Comparison of ENCODE assay signal across 8 cellular contexts in the genomic region with DNA sequence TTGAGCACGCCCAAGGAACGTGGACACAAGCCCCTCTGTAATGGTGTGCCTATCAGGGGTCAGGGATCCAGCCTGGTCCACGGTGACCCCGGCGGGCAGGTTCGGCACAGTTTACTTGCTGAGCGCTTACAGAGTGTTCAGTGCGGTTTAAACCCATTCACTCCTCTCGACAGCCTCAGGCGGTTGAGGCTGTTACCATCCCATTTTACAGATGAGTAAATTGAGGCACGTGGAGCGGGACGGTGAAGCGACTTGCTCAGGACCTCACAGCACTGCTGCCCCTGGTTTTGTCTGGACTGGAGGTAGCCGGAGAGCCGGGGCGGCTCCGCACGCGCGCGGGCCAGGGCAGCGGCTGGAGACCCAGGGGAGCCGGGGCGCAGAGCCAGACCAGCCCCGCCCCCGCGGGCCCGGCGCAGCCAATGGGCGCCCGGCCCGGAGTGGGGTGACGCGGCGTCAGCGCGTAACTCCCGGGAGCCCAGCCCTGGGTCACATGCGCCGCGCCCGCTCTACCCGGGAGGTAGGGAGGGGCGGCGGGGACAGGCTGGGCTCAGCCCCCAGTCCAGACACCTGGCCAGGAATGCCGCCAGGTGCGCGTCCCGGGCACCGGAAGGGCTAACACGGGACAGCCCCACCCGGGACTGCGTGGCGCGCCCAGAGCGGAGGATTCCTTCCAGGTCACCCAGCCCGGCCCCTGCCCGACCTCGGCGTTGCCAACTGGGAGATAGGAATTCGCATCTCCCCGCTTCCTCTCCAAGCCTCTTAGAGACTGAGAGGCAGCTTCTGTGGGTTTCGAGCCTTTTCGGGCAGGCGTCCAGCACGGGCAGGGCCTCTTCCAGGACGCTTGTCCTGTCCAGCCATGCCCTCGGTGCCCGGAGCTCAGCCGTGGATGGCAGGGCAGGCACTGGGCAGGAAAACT. TPM values are rescaled to one million over a fixed set of nuclear protein-coding genes. Genes with fewer than 3 reads are reported as not detected.
DNase-seq lines count a peak whose midpoint lies in the region; ATAC-seq and TF ChIP-seq lines count a peak whose summit lies in the region.

No MANE protein-coding gene starts in this region.

- peak in 2 of 4 donors; percentile 54 to 66 for TF ChIP-seq EP300 in upper lobe of left lung (IDR thresholded peaks at IDR 0.05)

- H3K27ac ChIP-seq in heart right ventricle, result peak overlapping the region; percentile 90 to 100 (median 98)
- peak overlapping the region; percentile 97 to 99 (median 99) for H3K27ac ChIP-seq in upper lobe of left lung

- H3K4me1 ChIP-seq in HAP-1 (peaks cover 48% of the 10 kb centered on the region), heart right ventricle (peaks cover 46 to 78% (median 69%) of the 10 kb centered on the region in 9 donors), upper lobe of left lung (peaks cover 59 to 82% (median 73%) of the 10 kb centered on the region in 4 donors)

- in situ Hi-C loops in G401 (cut with HindIII; ENCODE audit: low sequenced_read_pairs) (no loop called here), HAP-1 (cut with MboI; ENCODE audit: low sequenced_read_pairs) (no loop called here)

- ATAC-seq in heart right ventricle, result peak; percentile 54 to 76 (median 70)
- ATAC-seq in upper lobe of left lung (ENCODE audit: low FRiP score in 2 of 2), result peak; percentile 78 to 87

- peaks cover 7% of the 10 kb centered on the region for H3K36me3 ChIP-seq in HAP-1 (replicated peaks)
- no peaks in the 10 kb centered on the region for H3K36me3 ChIP-seq in heart right ventricle
- H3K36me3 ChIP-seq in upper lobe of left lung, result no peaks in the 10 kb centered on the region

- intact Hi-C loops in heart right ventricle (cut with DNase I), result no loop called here
- intact Hi-C loops in posterior cingulate gyrus (cut with DNase I), result no loop called here

- H3K27me3 ChIP-seq in HAP-1 (ENCODE audit: low read depth) (no peaks in the 10 kb centered on the region), heart right ventricle (no peaks in the 10 kb centered on the region), upper lobe of left lung (no peaks in the 10 kb centered on the region)

- DNase-seq in G401 (ENCODE audit: low spot score) (peak; percentile 87), HAP-1 (ENCODE audit: low spot score in 2 of 2) (peak; percentile 82 to 89), NB4 (ENCODE audit: low read depth) (peak; percentile 93), T follicular helper cell (ENCODE audit: low read depth) (peak; percentile 75), amniotic epithelial cell (ENCODE audit: low read depth) (peak; percentile 91), heart right ventricle (peak; percentile 86 to 89), posterior cingulate gyrus (peak; percentile 77 to 98 (median 86)), upper lobe of left lung (peak; percentile 96 to 98)

- peak overlapping the region; percentile 37 for H3K4me3 ChIP-seq in HAP-1
- H3K4me3 ChIP-seq in NB4 (ENCODE audit: low read depth, low read length), result peak overlapping the region; percentile 62
- peak overlapping the region in 9 of 10 donors; percentile 32 to 70 (median 57) for H3K4me3 ChIP-seq in heart right ventricle
- peak overlapping the region; percentile 29 to 59 (median 44) for H3K4me3 ChIP-seq in upper lobe of left lung

- no peak for TF ChIP-seq CTCF in NB4 (IDR thresholded peaks at IDR 0.05; ENCODE audit: low read depth, low read length)
- TF ChIP-seq CTCF in heart right ventricle (IDR thresholded peaks at IDR 0.05), result no peak
- TF ChIP-seq CTCF in upper lobe of left lung (IDR thresholded peaks at IDR 0.05), result no peak

- peak; percentile 94 for TF ChIP-seq POLR2A in NB4 (IDR thresholded peaks at IDR 0.05; ENCODE audit: extremely low read depth, insufficient read length)
- peak in 3 of 4 donors; percentile 77 to 97 (median 79) for TF ChIP-seq POLR2A in upper lobe of left lung (IDR thresholded peaks at IDR 0.05)

- 3 to 4% methylated on average over 71 of the region's 71 CpGs for WGBS in heart right ventricle, 2 donors
- WGBS in upper lobe of left lung, 2 donors, result 3 to 4% methylated on average over 16 to 70 of the region's 71 CpGs

- H3K9me3 ChIP-seq in HAP-1, result no peaks in the 10 kb centered on the region
- no peaks in the 10 kb centered on the region for H3K9me3 ChIP-seq in heart right ventricle
- no peaks in the 10 kb centered on the region for H3K9me3 ChIP-seq in upper lobe of left lung

RNA-seq across cellular contexts. Expression of gene SREBF1, which starts 3.3 kb away (rescaled TPM):
- 116 and 155 TPM in 2 replicates for total RNA-seq in G401 (2014; rRNA removed; shearing (Covaris generic))
- total RNA-seq in heart right ventricle, result 10 to 100 TPM in 8 of 10 donors, 1 to 10 TPM in 2; 9.0 to 44.1 (median 16.4) TPM
- 10 to 100 TPM; 49.0 to 61.2 TPM for polyA plus RNA-seq in heart right ventricle
- total RNA-seq in upper lobe of left lung, result 100 to 1,000 TPM in 3 of 6 donors, 10 to 100 TPM in 3; 64.2 to 579 (median 123) TPM

Comparison
In these comparisons a context has a peak if more than half of its experiments do, and no peak if none do; other contexts are left out.
1. Peak in every context shown above with its lines: DNase-seq, ATAC-seq, H3K4me3 ChIP-seq and H3K27ac ChIP-seq.